9 cellular contexts compared by ENCODE assay signal in genomic region chr2:232901711-232902578, GRCh38. TPM values are rescaled to one million over a fixed set of nuclear protein-coding genes. Genes with fewer than 3 reads are reported as not detected.
DNase-seq lines count a peak whose midpoint lies in the region; ATAC-seq and TF ChIP-seq lines count a peak whose summit lies in the region.
"Had no signal": no experiment of that assay in that cellular context is flagged by ENCODE, and none has a peak within 500 bp of the region (broad histone marks: within the 10 kb centered on the region; RNA-seq: fewer than 3 reads in every experiment).

No MANE protein-coding gene starts in this region.

- ATAC-seq in SK-N-SH treated with all-trans-retinoic acid at 6 μM for 48 hours = peak; percentile 98
- no peak for ATAC-seq in HG03571 (IDR thresholded peaks at IDR 0.05; ENCODE audit: unreplicated experiment)

- no peak overlapping the region for H3K27ac ChIP-seq in uterus

- no peaks in the 10 kb centered on the region for H3K27me3 ChIP-seq in uterus

- DNase-seq in activated CD4-positive, alpha-beta T cell treated with anti-CD3 and anti-CD28 coated beads, Interleukin-2, amount 50 U/mL, for 48 hours = peak; percentile 52 to 69
- no peak for DNase-seq in activated CD4-positive, alpha-beta T cell treated with anti-CD3 and anti-CD28 coated beads, Interleukin-2, amount 50 U/mL, for 1 hour
- peak; percentile 87 for DNase-seq in fibroblast of villous mesenchyme (ENCODE audit: low read depth)
- peak; percentile 19 to 49 for DNase-seq in stimulated activated CD8-positive, alpha-beta memory T cell treated with anti-CD3 and anti-CD28 coated beads, Interleukin-15, amount 100 ng/mL, for 48 hours (ENCODE audit: low read depth in 2 of 2)
- no peak for DNase-seq in NCI-H524 treated with DMSO at 0.1 percent for 48 hours (lab: John Stamatoyannopoulos, UW)
- no peak for DNase-seq in uterus
- DNase-seq: CD4-positive, CD25-positive, alpha-beta regulatory T cell had no signal

- H3K4me1 ChIP-seq in uterus = no peaks in the 10 kb centered on the region

- intact Hi-C loops in uterus (cut with DNase I; ENCODE audit: low total_unique reads) = no loop called here

- H3K4me3 ChIP-seq in fibroblast of villous mesenchyme (ENCODE audit: low read depth, low read length) (no peak overlapping the region), uterus (no peak overlapping the region)

- TF ChIP-seq CTCF in fibroblast of villous mesenchyme (IDR thresholded peaks at IDR 0.05; ENCODE audit: insufficient read depth, low read depth, low read length) (no peak), uterus (IDR thresholded peaks at IDR 0.05) (no peak)

- TF ChIP-seq POLR2A in uterus (IDR thresholded peaks at IDR 0.05) = no peak

- H3K36me3 ChIP-seq in uterus = no peaks in the 10 kb centered on the region

- H3K9me3 ChIP-seq in uterus = no peaks in the 10 kb centered on the region

TF ChIP-seq in SK-N-SH treated with all-trans-retinoic acid at 6 μM for 48 hours, 23 proteins besides CTCF, POLR2A, EP300 and RAD21:
- TF ChIP-seq CSDC2 (CRISPR knock-in tag; IDR thresholded peaks at IDR 0.05) (no peak), ISL1 (CRISPR knock-in tag; IDR thresholded peaks at IDR 0.05) (no peak), ZNF565 (CRISPR knock-in tag; conservative IDR thresholded peaks at IDR 0.05; ENCODE audit: low read depth) (no peak), TCF4 (CRISPR knock-in tag; IDR thresholded peaks at IDR 0.05; ENCODE audit: borderline replicate concordance) (no peak), SNAI2 (CRISPR knock-in tag; IDR thresholded peaks at IDR 0.05) (no peak), ZNF70 (CRISPR knock-in tag; IDR thresholded peaks at IDR 0.05) (no peak), ZFP30 (CRISPR knock-in tag; IDR thresholded peaks at IDR 0.05) (no peak)
- TF ChIP-seq, protein P1, sequence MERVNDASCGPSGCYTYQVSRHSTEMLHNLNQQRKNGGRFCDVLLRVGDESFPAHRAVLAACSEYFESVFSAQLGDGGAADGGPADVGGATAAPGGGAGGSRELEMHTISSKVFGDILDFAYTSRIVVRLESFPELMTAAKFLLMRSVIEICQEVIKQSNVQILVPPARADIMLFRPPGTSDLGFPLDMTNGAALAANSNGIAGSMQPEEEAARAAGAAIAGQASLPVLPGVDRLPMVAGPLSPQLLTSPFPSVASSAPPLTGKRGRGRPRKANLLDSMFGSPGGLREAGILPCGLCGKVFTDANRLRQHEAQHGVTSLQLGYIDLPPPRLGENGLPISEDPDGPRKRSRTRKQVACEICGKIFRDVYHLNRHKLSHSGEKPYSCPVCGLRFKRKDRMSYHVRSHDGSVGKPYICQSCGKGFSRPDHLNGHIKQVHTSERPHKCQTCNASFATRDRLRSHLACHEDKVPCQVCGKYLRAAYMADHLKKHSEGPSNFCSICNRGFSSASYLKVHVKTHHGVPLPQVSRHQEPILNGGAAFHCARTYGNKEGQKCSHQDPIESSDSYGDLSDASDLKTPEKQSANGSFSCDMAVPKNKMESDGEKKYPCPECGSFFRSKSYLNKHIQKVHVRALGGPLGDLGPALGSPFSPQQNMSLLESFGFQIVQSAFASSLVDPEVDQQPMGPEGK (CRISPR knock-in tag; IDR thresholded peaks at IDR 0.05; ENCODE audit: borderline replicate concordance) = no peak

RNA-seq across cellular contexts. Expression of gene SNORC, which starts 31.9 kb away (rescaled TPM):
- total RNA-seq in fibroblast of villous mesenchyme (0.86 and 0.97 TPM in 2 replicates), uterus (1 to 10 TPM in 1 of 4 donors, under 1 TPM in 1, not detected in 2; 0.35 to 2.0 TPM)

Comparison
In these comparisons a context has a peak if more than half of its experiments do, and no peak if none do; other contexts are left out.
1. DNase-seq: peak in activated CD4-positive, alpha-beta T cell treated with anti-CD3 and anti-CD28 coated beads, Interleukin-2, amount 50 U/mL, for 48 hours (2 of 2), fibroblast of villous mesenchyme (single experiment) and stimulated activated CD8-positive, alpha-beta memory T cell treated with anti-CD3 and anti-CD28 coated beads, Interleukin-15, amount 100 ng/mL, for 48 hours (2 of 2); none in activated CD4-positive, alpha-beta T cell treated with anti-CD3 and anti-CD28 coated beads, Interleukin-2, amount 50 U/mL, for 1 hour (single experiment), NCI-H524 treated with DMSO at 0.1 percent for 48 hours (single experiment) and uterus (0 of 2).